ENCODE assay signal across 17 cellular contexts in the genomic region with DNA sequence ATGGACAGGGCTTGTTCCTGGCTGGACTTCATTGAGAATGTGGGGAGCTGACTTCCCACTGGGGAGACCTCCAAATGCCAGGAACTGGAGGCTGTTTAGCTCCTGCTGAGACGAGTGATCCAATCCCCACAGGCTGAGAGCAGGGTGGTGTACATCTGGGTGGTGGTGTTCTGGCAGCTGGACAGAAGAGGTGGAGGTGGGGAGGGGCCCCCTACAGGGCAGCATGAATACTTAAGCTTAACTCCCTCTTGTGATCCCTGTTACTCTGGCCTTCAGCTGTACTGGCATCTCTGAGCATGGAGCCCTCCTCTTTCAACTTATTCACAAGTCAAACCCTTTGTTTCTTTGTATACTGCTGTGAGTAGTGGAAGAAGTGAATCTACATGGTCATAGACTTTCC.
DNase-seq lines count a peak whose midpoint lies in the region; ATAC-seq, FAIRE-seq and TF ChIP-seq lines count a peak whose summit lies in the region.
"Had no signal": no experiment of that assay in that cellular context is flagged by ENCODE, and none has a peak within 500 bp of the region (broad histone marks: within the 10 kb centered on the region; RNA-seq: fewer than 3 reads in every experiment).

No MANE protein-coding gene starts in this region.

- H3K4me1 ChIP-seq in OCI-LY7 (ENCODE audit: insufficient read depth, low read length, poor library complexity, severe bottlenecking) (no peaks in the 10 kb centered on the region), upper lobe of right lung (no peaks in the 10 kb centered on the region), stomach (no peaks in the 10 kb centered on the region)

- H3K27ac ChIP-seq in OCI-LY7 (ENCODE audit: low read depth, low read length, poor library complexity, severe bottlenecking) (no peak overlapping the region), upper lobe of right lung (no peak overlapping the region), stomach (no peak overlapping the region)
- H3K27ac ChIP-seq: PC-9, RWPE1 had no signal

- no peaks in the 10 kb centered on the region for H3K9me3 ChIP-seq in OCI-LY7 (ENCODE audit: low read length)
- no peaks in the 10 kb centered on the region for H3K9me3 ChIP-seq in upper lobe of right lung
- H3K9me3 ChIP-seq in stomach: peaks cover 0 to 10% (median 4%) of the 10 kb centered on the region in 4 donors

- H3K4me3 ChIP-seq in OCI-LY7 (ENCODE audit: low read depth, low read length, poor library complexity, severe bottlenecking) (no peak overlapping the region), upper lobe of right lung (no peak overlapping the region), stomach (no peak overlapping the region)
- H3K4me3 ChIP-seq: PC-9 had no signal

- no peak for ATAC-seq in upper lobe of right lung

- no peak overlapping the region for H2AFZ ChIP-seq in OCI-LY7 (ENCODE audit: low read length)
- H2AFZ ChIP-seq: PC-9 had no signal

- no peak for TF ChIP-seq POLR2A in GM12891 (IDR thresholded peaks at IDR 0.05; ENCODE audit: low read depth, low read length)
- no peak for TF ChIP-seq POLR2A in stomach (IDR thresholded peaks at IDR 0.05)

- TF ChIP-seq CTCF in OCI-LY7 (conservative IDR thresholded peaks at IDR 0.05; ENCODE audit: low read length) (0 out of 2 replicates have a peak, but pooled peaks have one; percentile 9), upper lobe of right lung (IDR thresholded peaks at IDR 0.05) (no peak), stomach (IDR thresholded peaks at IDR 0.05) (no peak)

- WGBS in stomach, 5 donors: 67 to 85% (median 73%) methylated on average over 1 of the region's 1 CpG

- POLR2A ChIA-PET in OCI-LY7 (lab: Charles Lee): no interaction called here

- H3K4me2 ChIP-seq in OCI-LY7 (ENCODE audit: low read length): no peak overlapping the region
- H3K4me2 ChIP-seq: PC-9 had no signal

- no peaks in the 10 kb centered on the region for H4K20me1 ChIP-seq in OCI-LY7 (ENCODE audit: insufficient read depth, low read length)

- CTCF ChIA-PET in OCI-LY7 (lab: Charles Lee; ENCODE audit: unreplicated experiment): no interaction called here

- DNase-seq in NCI-H82 (lab: John Stamatoyannopoulos, UW) (peak; percentile 9), NCI-H82 treated with DMSO at 0.1 percent for 48 hours (lab: John Stamatoyannopoulos, UW; ENCODE audit: unreplicated experiment) (no peak), OCI-LY7 (ENCODE audit: low spot score) (no peak), iPS DF 19.7 (ENCODE audit: low read depth, low spot score) (peak; percentile 3), upper lobe of right lung (no peak), GM12891 (ENCODE audit: insufficient read length, low spot score) (no peak), DMS79 (lab: John Stamatoyannopoulos, UW) (no peak), stomach (no peak)
- DNase-seq: 8988T, EL, KG1, NCI-H1105 treated with DMSO at 0.1 percent for 48 hours, NCI-H1694 treated with DMSO at 0.1 percent for 48 hours, NCI-H510A, NCI-H748 treated with DMSO at 0.1 percent for 48 hours, PC-9 had no signal

- TF ChIP-seq EP300 in stomach (IDR thresholded peaks at IDR 0.05): no peak

- no TSS peak for BruUV-seq in OCI-LY7 (replicated peaks; lab: Mats Ljungman, UMichigan)

- no peak for FAIRE-seq in GM12891 (lab: Jason Lieb, UNC)

- H3K27me3 ChIP-seq in upper lobe of right lung: no peaks in the 10 kb centered on the region
- H3K27me3 ChIP-seq in stomach: no peaks in the 10 kb centered on the region

- no peaks in the 10 kb centered on the region for H3K36me3 ChIP-seq in OCI-LY7 (ENCODE audit: insufficient read depth, low read length)
- no peaks in the 10 kb centered on the region for H3K36me3 ChIP-seq in upper lobe of right lung
- no peaks in the 10 kb centered on the region for H3K36me3 ChIP-seq in stomach

- no peaks in the 10 kb centered on the region for H3K79me2 ChIP-seq in OCI-LY7 (ENCODE audit: insufficient read depth, low read depth, low read length)

- H3K9me2 ChIP-seq in OCI-LY7 (ENCODE audit: insufficient read depth, low read length): no peaks in the 10 kb centered on the region

- intact Hi-C loops in OCI-LY7 (cut with micrococcal nuclease; ENCODE audit: unreplicated experiment) (no loop called here), upper lobe of right lung (cut with DNase I) (no loop called here), stomach (cut with DNase I; ENCODE audit: low total_unique reads) (no loop called here)

TF ChIP-seq in GM12891, 5 proteins besides CTCF, POLR2A, EP300 and RAD21:
- TF ChIP-seq POLR2AphosphoS5 (IDR thresholded peaks at IDR 0.05; ENCODE audit: low read depth, low read length) (no peak), PAX5 (IDR thresholded peaks at IDR 0.05; ENCODE audit: insufficient read depth, low read length, severe bottlenecking) (no peak), TAF1 (IDR thresholded peaks at IDR 0.05; ENCODE audit: low read depth, low read length) (no peak), SPI1 (IDR thresholded peaks at IDR 0.05; ENCODE audit: low read depth, low read length) (no peak), POU2F2 (IDR thresholded peaks at IDR 0.05; ENCODE audit: low read depth, low read length) (no peak)

Comparison
In these comparisons a context has a peak if more than half of its experiments do, and no peak if none do; other contexts are left out.
1. DNase-seq: peak in NCI-H82 (single experiment) and iPS DF 19.7 (single experiment); none in NCI-H82 treated with DMSO at 0.1 percent for 48 hours (single experiment), OCI-LY7 (single experiment), upper lobe of right lung (single experiment), GM12891 (single experiment), DMS79 (single experiment) and stomach (single experiment).